9 cellular contexts compared by ENCODE assay signal in the genomic region with DNA sequence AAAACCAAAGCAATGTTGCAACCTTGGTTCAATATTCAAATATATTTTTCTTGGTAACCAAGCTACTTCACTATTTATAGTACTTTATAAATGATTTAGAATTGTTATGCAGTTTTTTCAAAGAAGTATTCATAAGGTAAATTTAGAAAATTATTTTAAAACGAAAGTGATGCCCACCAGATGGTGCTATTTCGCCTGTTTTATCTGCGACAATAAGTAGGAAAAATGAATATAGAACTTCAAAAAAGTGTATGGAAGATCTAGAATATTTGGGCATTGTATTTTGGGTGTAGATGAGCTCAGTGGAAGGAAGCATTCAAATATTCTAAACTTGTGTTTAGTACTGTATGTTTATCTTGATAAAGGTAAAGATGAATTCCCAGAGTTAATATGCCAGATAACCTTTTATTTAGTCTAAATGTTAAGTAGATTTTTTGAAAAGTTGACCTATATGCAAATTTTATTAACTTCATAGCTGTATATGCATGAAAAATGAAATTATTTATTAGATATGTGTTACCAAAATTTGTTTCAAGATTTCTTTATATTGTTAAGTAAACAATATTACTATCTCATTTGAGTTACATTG.
DNase-seq lines count a peak whose midpoint lies in the region; ATAC-seq and TF ChIP-seq lines count a peak whose summit lies in the region.
"Had no signal": no experiment of that assay in that cellular context is flagged by ENCODE, and none has a peak within 500 bp of the region (broad histone marks: within the 10 kb centered on the region; RNA-seq: fewer than 3 reads in every experiment).

No MANE protein-coding gene starts in this region.

- H3K36me3 Mint-ChIP-seq in brain (peaks cover 14% of the 10 kb centered on the region), T-helper 17 cell (ENCODE audit: low read depth) (peaks cover 2% of the 10 kb centered on the region)

- H3K4me1 Mint-ChIP-seq in brain (peaks cover 19% of the 10 kb centered on the region), T-helper 17 cell (peaks cover 6% of the 10 kb centered on the region)

- intact Hi-C loops in left ventricle myocardium inferior (cut with micrococcal nuclease) (no loop called here), right cardiac atrium (cut with DNase I) (loop anchor here in 3 of 4 donors (5.0 to 10.0 kb wide), 3 partner anchors 858 to 993 kb away; partner anchors contain the start of gene COMTD1 (in 2 of the 3))

- no peak overlapping the region for H3K27ac ChIP-seq in left ventricle myocardium inferior (replicated peaks)
- H3K27ac ChIP-seq in right cardiac atrium (ENCODE audit: low read length): no peak overlapping the region
- no peak overlapping the region for H3K27ac ChIP-seq in lung (ENCODE audit: low read depth in 1 of 2, low read length in 1 of 2)

- peaks cover 0 to 5% (median 0%) of the 10 kb centered on the region in 5 experiments for H3K9me3 Mint-ChIP-seq in brain
- H3K9me3 Mint-ChIP-seq: dendritic cell treated with granulocyte-macrophage colony-stimulating factor and Interleukin-4, amounts not matched to agents 40 ng/mL and 50 ng/mL, for 4 days had no signal

- H3K36me3 ChIP-seq in left ventricle myocardium inferior: peaks cover 9% of the 10 kb centered on the region
- H3K36me3 ChIP-seq in lung (ENCODE audit: control insufficient read depth in 2 of 2, insufficient read depth in 2 of 2, low read length in 2 of 2): peaks cover 0 to 6% of the 10 kb centered on the region in 2 donors

- H3K27ac Mint-ChIP-seq in brain (peak overlapping the region in 1 of 5 experiments; percentile 8), T-helper 17 cell (no peak overlapping the region)
- H3K27ac Mint-ChIP-seq: dendritic cell treated with granulocyte-macrophage colony-stimulating factor and Interleukin-4, amounts not matched to agents 40 ng/mL and 50 ng/mL, for 4 days had no signal

- TF ChIP-seq CTCF in left ventricle myocardium inferior (IDR thresholded peaks at IDR 0.05; ENCODE audit: borderline replicate concordance): peak; percentile 62
- TF ChIP-seq CTCF in brain (conservative IDR thresholded peaks at IDR 0.05): peak; percentile 81 to 86
- TF ChIP-seq CTCF in lung (IDR thresholded peaks at IDR 0.05; ENCODE audit: control extremely low read depth, extremely low read depth): peak; percentile 15

- ATAC-seq in right cardiac atrium (no peak), lung (ENCODE audit: insufficient read depth, low FRiP score) (no peak), T-helper 17 cell (no peak), HG02798 (IDR thresholded peaks at IDR 0.05; ENCODE audit: poor library complexity, unreplicated experiment) (no peak)

- H3K27me3 Mint-ChIP-seq in brain (no peaks in the 10 kb centered on the region), T-helper 17 cell (no peaks in the 10 kb centered on the region)
- H3K27me3 Mint-ChIP-seq: dendritic cell treated with granulocyte-macrophage colony-stimulating factor and Interleukin-4, amounts not matched to agents 40 ng/mL and 50 ng/mL, for 4 days had no signal

- H3K4me1 ChIP-seq in left ventricle myocardium inferior: no peaks in the 10 kb centered on the region
- H3K4me1 ChIP-seq in right cardiac atrium (ENCODE audit: control insufficient read depth, insufficient read depth, low read length): no peaks in the 10 kb centered on the region
- H3K4me1 ChIP-seq in lung (ENCODE audit: control insufficient read depth in 2 of 2, insufficient read depth in 2 of 2, low read length in 2 of 2): peaks cover 0 to 3% of the 10 kb centered on the region in 2 donors

- DNase-seq in left ventricle myocardium inferior (no peak), right cardiac atrium (no peak), MV-4-11 (lab: John Stamatoyannopoulos, UW) (peak; percentile 4), lung (ENCODE audit: low spot score) (no peak), OCI-M2 (lab: John Stamatoyannopoulos, UW; ENCODE audit: unreplicated experiment) (no peak), T-helper 17 cell (no peak)

- H3K9me3 ChIP-seq in left ventricle myocardium inferior (replicated peaks) (no peaks in the 10 kb centered on the region), right cardiac atrium (ENCODE audit: control insufficient read depth, low read length) (no peaks in the 10 kb centered on the region), lung (ENCODE audit: control insufficient read depth in 2 of 2, insufficient read depth in 1 of 2, low read length in 1 of 2) (peaks cover 0 to 2% of the 10 kb centered on the region in 2 donors), T-helper 17 cell (ENCODE audit: control insufficient read depth, low read length, poor library complexity, severe bottlenecking) (no peaks in the 10 kb centered on the region)

- H3K4me3 Mint-ChIP-seq in brain: no peak overlapping the region
- no peak overlapping the region for H3K4me3 Mint-ChIP-seq in T-helper 17 cell
- H3K4me3 Mint-ChIP-seq: dendritic cell treated with granulocyte-macrophage colony-stimulating factor and Interleukin-4, amounts not matched to agents 40 ng/mL and 50 ng/mL, for 4 days had no signal

- whole genome bisulfite sequencing in right cardiac atrium: 5% methylated on average over 3 of the region's 3 CpGs
- 7 to 8% methylated on average over 3 of the region's 3 CpGs for WGBS in lung, 2 donors

- H3K4me3 ChIP-seq in left ventricle myocardium inferior: no peak overlapping the region
- no peak overlapping the region for H3K4me3 ChIP-seq in right cardiac atrium (ENCODE audit: low read length)
- H3K4me3 ChIP-seq in lung: no peak overlapping the region

- H3K27me3 ChIP-seq in left ventricle myocardium inferior (ENCODE audit: low read depth): no peaks in the 10 kb centered on the region
- no peaks in the 10 kb centered on the region for H3K27me3 ChIP-seq in right cardiac atrium (ENCODE audit: control insufficient read depth, insufficient read depth)
- no peaks in the 10 kb centered on the region for H3K27me3 ChIP-seq in lung (ENCODE audit: control insufficient read depth, insufficient read depth)

Comparison
In these comparisons a context has a peak if more than half of its experiments do, and no peak if none do; other contexts are left out.
1. CTCF ChIP-seq: peak in every context shown above with its lines; median percentile 84 in brain; 62 in left ventricle myocardium inferior; 15 in lung.